Comparison of ENCODE assay signal across 12 cellular contexts in the genomic region with DNA sequence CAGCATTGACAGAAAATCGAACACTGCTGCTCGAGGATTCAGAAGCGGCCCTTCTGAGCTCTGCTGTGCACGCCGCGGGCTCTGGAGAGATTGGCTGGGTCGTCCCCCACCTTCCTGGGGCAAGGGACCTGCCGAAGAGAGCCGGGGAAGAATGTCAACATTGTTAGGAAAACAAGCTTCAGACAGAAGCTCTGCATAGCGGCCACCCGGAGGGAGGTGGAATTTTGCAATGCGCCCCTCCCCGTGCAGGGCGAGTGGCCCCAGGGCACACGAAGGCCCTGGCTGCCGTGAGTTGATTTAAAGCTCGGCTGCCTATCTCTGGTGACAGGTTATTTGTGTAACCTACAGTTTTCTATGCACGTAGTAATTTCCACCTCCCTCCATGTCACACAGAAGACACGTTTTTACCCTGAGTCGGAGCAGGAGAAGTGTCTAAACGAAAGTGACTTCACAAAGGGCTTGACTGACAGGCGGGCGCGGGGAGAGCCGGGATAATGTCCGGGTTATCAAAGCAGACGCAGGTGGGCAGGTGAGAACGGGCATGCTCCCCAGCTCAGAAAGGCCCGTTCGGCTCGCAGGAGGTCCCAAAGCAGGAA.
DNase-seq lines count a peak whose midpoint lies in the region; ATAC-seq and TF ChIP-seq lines count a peak whose summit lies in the region.
"Had no signal": no experiment of that assay in that cellular context is flagged by ENCODE, and none has a peak within 500 bp of the region (broad histone marks: within the 10 kb centered on the region; RNA-seq: fewer than 3 reads in every experiment).

No MANE protein-coding gene starts in this region.

- no peak overlapping the region for H3K27ac Mint-ChIP-seq in CD4-positive, alpha-beta T cell
- peak overlapping the region in 2 of 3 experiments; percentile 21 to 55 for H3K27ac Mint-ChIP-seq in nephron

- DNase-seq in CD4-positive, alpha-beta T cell = no peak
- DNase-seq in IMR-90 = no peak
- DNase-seq in epithelial cell of prostate (ENCODE audit: low read depth, low spot score) = no peak
- DNase-seq in thyroid gland = no peak
- DNase-seq in NCI-H510A treated with DMSO at 0.1 percent for 48 hours (lab: John Stamatoyannopoulos, UW) = no peak
- no peak for DNase-seq in stimulated activated CD4-positive, alpha-beta T cell treated with anti-CD3 and anti-CD28 coated beads, Interleukin-4, amount 100 ng/mL, for 1 hour
- DNase-seq: activated effector memory CD4-positive, alpha-beta T cell treated with anti-CD3 and anti-CD28 coated beads, Interleukin-2, amount 50 U/mL, for 16 hours; DMS 273 treated with DMSO at 0.1 percent for 48 hours; erythroblast had no signal

- no peaks in the 10 kb centered on the region for H3K9me1 ChIP-seq in IMR-90 (ENCODE audit: insufficient read depth, low read length)

- dilution Hi-C loops in IMR-90 (cut with HindIII; ENCODE audit: low sequenced_read_pairs, unreplicated experiment) = no loop called here

- H2AK9ac ChIP-seq in IMR-90 (replicated peaks; ENCODE audit: low read depth, low read length, poor library complexity) = no peak overlapping the region

- no peak for ATAC-seq in CD4-positive, alpha-beta T cell (ENCODE audit: poor library complexity)
- ATAC-seq in IMR-90 (ENCODE audit: low read depth) = 0 out of 2 replicates have a peak, but pooled peaks have one; percentile 16
- ATAC-seq in HG02938 (IDR thresholded peaks at IDR 0.05; ENCODE audit: unreplicated experiment) = no peak

- no peaks in the 10 kb centered on the region for H3K9me3 ChIP-seq in CD4-positive, alpha-beta T cell (ENCODE audit: control insufficient read depth, low read length)
- H3K9me3 ChIP-seq in IMR-90 (ENCODE audit: control insufficient read depth, insufficient read depth, low read length) (no peaks in the 10 kb centered on the region), thyroid gland (no peaks in the 10 kb centered on the region)

- H3K4me3 Mint-ChIP-seq in CD4-positive, alpha-beta T cell = peak overlapping the region; percentile 11
- peak overlapping the region in 1 of 3 experiments; percentile 11 for H3K4me3 Mint-ChIP-seq in nephron

- no peak overlapping the region for H2BK20ac ChIP-seq in IMR-90 (ENCODE audit: low read depth, low read length)

- no peak overlapping the region for H4K91ac ChIP-seq in IMR-90 (ENCODE audit: insufficient read depth, low read depth, low read length)

- H2BK120ac ChIP-seq in IMR-90 (ENCODE audit: low read depth, low read length) = no peak overlapping the region

- H3K4me2 ChIP-seq in IMR-90 (ENCODE audit: low read depth, low read length) = no peak overlapping the region; the same call in 1 of the 2 replicates

- H3K27ac ChIP-seq in CD4-positive, alpha-beta T cell (ENCODE audit: low read depth, low read length) = no peak overlapping the region
- no peak overlapping the region for H3K27ac ChIP-seq in IMR-90 (ENCODE audit: insufficient read depth, low read length)
- H3K27ac ChIP-seq in epithelial cell of prostate = peak overlapping the region; percentile 76
- no peak overlapping the region for H3K27ac ChIP-seq in thyroid gland

- no peaks in the 10 kb centered on the region for H3K79me1 ChIP-seq in IMR-90 (ENCODE audit: low read depth in 1 of 2, low read length in 2 of 2)

- no peak for TF ChIP-seq RAD21 in IMR-90 (IDR thresholded peaks at IDR 0.05; ENCODE audit: low read length)

- H3K9ac ChIP-seq in IMR-90 (ENCODE audit: low read depth, low read length) = no peak overlapping the region

- H3K4ac ChIP-seq in IMR-90 (ENCODE audit: low read depth, low read length) = no peak overlapping the region

- CTCF ChIA-PET in CD4-positive, alpha-beta T cell (lab: Charles Lee) = no interaction called here
- CTCF ChIA-PET in IMR-90 (lab: Yijun Ruan, JAX) = no interaction called here

- TF ChIP-seq POLR2A in IMR-90 (IDR thresholded peaks at IDR 0.05; ENCODE audit: low read depth, low read length) = no peak
- no peak for TF ChIP-seq POLR2A in thyroid gland (IDR thresholded peaks at IDR 0.05)

- POLR2A ChIA-PET in CD4-positive, alpha-beta T cell (lab: Charles Lee) = no interaction called here
- POLR2A ChIA-PET in IMR-90 (lab: Charles Lee; ENCODE audit: unreplicated experiment) = no interaction called here

- no peaks in the 10 kb centered on the region for H3K36me3 Mint-ChIP-seq in CD4-positive, alpha-beta T cell (ENCODE audit: low read depth)
- no peaks in the 10 kb centered on the region for H3K36me3 Mint-ChIP-seq in nephron (ENCODE audit: low read depth)

- no peaks in the 10 kb centered on the region for H3K9me3 Mint-ChIP-seq in CD4-positive, alpha-beta T cell
- H3K9me3 Mint-ChIP-seq in nephron = no peaks in the 10 kb centered on the region

- in situ Hi-C loops in IMR-90 (cut with MboI; ENCODE audit: low sequenced_read_pairs) = no loop called here

- H3K18ac ChIP-seq in IMR-90 (ENCODE audit: low read depth, low read length) = no peak overlapping the region

- H4K8ac ChIP-seq in IMR-90 (ENCODE audit: low read depth in 2 of 2, low read length in 2 of 2) = no peak overlapping the region

- intact Hi-C loops in CD4-positive, alpha-beta T cell (cut with DNase I, micrococcal nuclease) = no loop called here
- intact Hi-C loops in IMR-90 (cut with micrococcal nuclease) (no loop called here), thyroid gland (cut with DNase I) (no loop called here)

- no peaks in the 10 kb centered on the region for H3K27me3 Mint-ChIP-seq in CD4-positive, alpha-beta T cell
- H3K27me3 Mint-ChIP-seq in nephron (ENCODE audit: low read depth) = peaks cover 17% of the 10 kb centered on the region

- H4K20me1 ChIP-seq in IMR-90 (ENCODE audit: insufficient read depth, low read length) = no peaks in the 10 kb centered on the region

- H2BK5ac ChIP-seq in IMR-90 (ENCODE audit: low read depth, low read length, poor library complexity, severe bottlenecking) = no peak overlapping the region

- BruUV-seq in IMR-90 (replicated peaks; lab: Mats Ljungman, UMichigan) = no TSS peak

- TF ChIP-seq CTCF in CD4-positive, alpha-beta T cell (IDR thresholded peaks at IDR 0.05) = no peak
- TF ChIP-seq CTCF in IMR-90 (conservative IDR thresholded peaks at IDR 0.05; ENCODE audit: low read depth, low read length) = no peak
- no peak for TF ChIP-seq CTCF in nephron (IDR thresholded peaks at IDR 0.05; ENCODE audit: unreplicated experiment in 3 of 3)
- TF ChIP-seq CTCF in thyroid gland (IDR thresholded peaks at IDR 0.05) = no peak

- H2BK15ac ChIP-seq in IMR-90 (ENCODE audit: low read depth, low read length) = no peak overlapping the region

- H2AFZ ChIP-seq in IMR-90 (replicated peaks; ENCODE audit: low read length, poor library complexity) = peak overlapping the region; percentile 26

- H3K4me3 ChIP-seq in IMR-90 (ENCODE audit: insufficient read depth, low read depth, low read length) (no peak overlapping the region), thyroid gland (replicated peaks in 1 of 3) (no peak overlapping the region)
- H3K4me3 ChIP-seq: lung had no signal

- no peak overlapping the region for H3K23ac ChIP-seq in IMR-90 (ENCODE audit: low read depth, low read length)

- WGBS in IMR-90 (ENCODE audit: extremely low coverage in 2 of 2, insufficient read length in 1 of 2), 2 experiments = 27% methylated on average over 5 of the region's 31 CpGs; no CpG with 5 or more reads in 1 of the 2 experiments
- WGBS in thyroid gland, 2 donors = 29 to 34% methylated on average over 23 to 30 of the region's 31 CpGs

- H3K4me1 ChIP-seq in IMR-90 (ENCODE audit: control insufficient read depth, insufficient read depth, low read length) (peaks cover 2% of the 10 kb centered on the region; the same call in 1 of the 2 replicates), thyroid gland (no peaks in the 10 kb centered on the region)

- H3K14ac ChIP-seq in IMR-90 (replicated peaks; ENCODE audit: low read depth, low read length) = no peak overlapping the region

- no peak overlapping the region for H4K5ac ChIP-seq in IMR-90 (ENCODE audit: low read depth, low read length)

- H3K56ac ChIP-seq in IMR-90 (ENCODE audit: extremely low read depth, insufficient read depth, low read length) = no peak overlapping the region

- H3K4me1 Mint-ChIP-seq in CD4-positive, alpha-beta T cell (ENCODE audit: low read depth) = no peaks in the 10 kb centered on the region
- peaks cover 30% of the 10 kb centered on the region for H3K4me1 Mint-ChIP-seq in nephron

- H2AK5ac ChIP-seq in IMR-90 (ENCODE audit: low read depth, low read length) = no peak overlapping the region

- no peaks in the 10 kb centered on the region for H3K27me3 ChIP-seq in CD4-positive, alpha-beta T cell (ENCODE audit: control insufficient read depth, insufficient read depth, low read length)
- H3K27me3 ChIP-seq in IMR-90 (ENCODE audit: control insufficient read depth, insufficient read depth, low read length) (peaks cover 39% of the 10 kb centered on the region), thyroid gland (no peaks in the 10 kb centered on the region)

- H3K36me3 ChIP-seq in IMR-90 (ENCODE audit: control insufficient read depth, insufficient read depth, low read length) = no peaks in the 10 kb centered on the region
- H3K36me3 ChIP-seq in thyroid gland = no peaks in the 10 kb centered on the region

TF ChIP-seq in IMR-90, 13 proteins besides CTCF, POLR2A, EP300 and RAD21 (continues in another document):
- no peak for TF ChIP-seq CEBPB (IDR thresholded peaks at IDR 0.05; ENCODE audit: low read depth, low read length)
- TF ChIP-seq MAZ (IDR thresholded peaks at IDR 0.05; ENCODE audit: borderline replicate concordance, low read depth, low read length) = no peak
- TF ChIP-seq MAFK (IDR thresholded peaks at IDR 0.05; ENCODE audit: low read depth, low read length) = no peak
- TF ChIP-seq, protein P1, sequence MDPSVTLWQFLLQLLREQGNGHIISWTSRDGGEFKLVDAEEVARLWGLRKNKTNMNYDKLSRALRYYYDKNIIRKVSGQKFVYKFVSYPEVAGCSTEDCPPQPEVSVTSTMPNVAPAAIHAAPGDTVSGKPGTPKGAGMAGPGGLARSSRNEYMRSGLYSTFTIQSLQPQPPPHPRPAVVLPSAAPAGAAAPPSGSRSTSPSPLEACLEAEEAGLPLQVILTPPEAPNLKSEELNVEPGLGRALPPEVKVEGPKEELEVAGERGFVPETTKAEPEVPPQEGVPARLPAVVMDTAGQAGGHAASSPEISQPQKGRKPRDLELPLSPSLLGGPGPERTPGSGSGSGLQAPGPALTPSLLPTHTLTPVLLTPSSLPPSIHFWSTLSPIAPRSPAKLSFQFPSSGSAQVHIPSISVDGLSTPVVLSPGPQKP (IDR thresholded peaks at IDR 0.05; ENCODE audit: borderline replicate concordance, low read depth, low read length) = no peak
- TF ChIP-seq RFX5 (IDR thresholded peaks at IDR 0.05; ENCODE audit: low read depth, low read length) = no peak
- TF ChIP-seq SMC3 (IDR thresholded peaks at IDR 0.05; ENCODE audit: low read depth, low read length) = no peak
- no peak for TF ChIP-seq NFE2L2 (IDR thresholded peaks at IDR 0.05; ENCODE audit: low read depth, low read length)
- TF ChIP-seq CHD1 (IDR thresholded peaks at IDR 0.05; ENCODE audit: low read depth, low read length) = no peak
- no peak for TF ChIP-seq MXI1 (IDR thresholded peaks at IDR 0.05; ENCODE audit: borderline replicate concordance, low read depth, low read length)
